Comparison of ENCODE assay signal across 14 cellular contexts in the genomic region with DNA sequence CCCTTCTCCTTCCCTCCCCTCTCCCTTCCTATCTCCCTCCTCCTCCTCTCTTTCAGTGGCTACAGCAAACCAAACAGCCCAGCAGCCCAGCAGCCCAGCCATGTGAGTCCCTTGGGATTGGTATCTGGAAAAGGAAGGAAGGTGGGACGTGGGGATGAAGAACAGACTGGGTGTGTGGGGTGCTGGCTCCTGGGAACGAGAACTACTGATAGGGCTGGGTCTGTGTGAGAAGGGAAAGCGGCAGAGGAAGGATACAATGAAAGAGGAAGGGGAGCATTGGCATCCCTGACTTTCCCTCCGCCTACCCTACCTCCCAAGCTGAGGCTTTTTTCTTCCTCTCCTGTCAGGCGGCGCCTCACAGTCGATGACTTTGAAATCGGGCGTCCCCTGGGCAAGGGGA. TPM values are rescaled to one million over a fixed set of nuclear protein-coding genes. Genes with fewer than 3 reads are reported as not detected.
"Had no signal": no experiment of that assay in that cellular context is flagged by ENCODE, and none has a peak within 500 bp of the region (broad histone marks: within the 10 kb centered on the region; RNA-seq: fewer than 3 reads in every experiment).

No MANE protein-coding gene starts in this region.

- H3K36me3 ChIP-seq: adrenal gland, cardiac muscle cell, lower lobe of right lung, ovary, thoracic aorta had no signal

- DNase-seq: activated CD4-positive, alpha-beta T cell treated with anti-CD3 and anti-CD28 coated beads, Interleukin-2, amount 50 U/mL, for 48 hours; activated effector memory CD4-positive, alpha-beta T cell treated with Interleukin-2 at 50 U/mL for 16 hours; activated T-cell treated with anti-CD3 and anti-CD28 coated beads, Interleukin-2, amount 50 U/mL, for 4 hours; adrenal gland; dorsolateral prefrontal cortex; left cardiac atrium; lower lobe of right lung; ovary; stimulated activated naive CD8-positive, alpha-beta T cell treated with anti-CD3 and anti-CD28 coated beads, Interleukin-15, amount 100 ng/mL, for 72 hours; T-cell; T1000 had no signal

- H3K4me3 ChIP-seq: adrenal gland, cardiac muscle cell, lower lobe of right lung, ovary, thoracic aorta had no signal

- H3K4me1 ChIP-seq: adrenal gland, lower lobe of right lung had no signal

- H3K27me3 ChIP-seq: adrenal gland, cardiac muscle cell, dorsolateral prefrontal cortex, ovary had no signal

- H3K27ac ChIP-seq: adrenal gland, cardiac muscle cell, dorsolateral prefrontal cortex, lower lobe of right lung, ovary, thoracic aorta, VCaP had no signal

- H3K9me3 ChIP-seq: adrenal gland, lower lobe of right lung, ovary, thoracic aorta had no signal

RNA-seq across cellular contexts. Expression of gene AURKC, which starts 0.9 kb away (rescaled TPM):
- polyA plus RNA-seq: cardiac muscle cell had no signal
